In genomic region chr18:62683935-62684334, GRCh38 we compare ENCODE assay signal across 28 cellular contexts.
"Had no signal": no experiment of that assay in that cellular context is flagged by ENCODE, and none has a peak within 500 bp of the region (broad histone marks: within the 10 kb centered on the region; RNA-seq: fewer than 3 reads in every experiment).

No MANE protein-coding gene starts in this region.

- DNase-seq: activated CD4-positive, alpha-beta T cell treated with anti-CD3 and anti-CD28 coated beads for 4 hours; activated CD4-positive, alpha-beta T cell treated with anti-CD3 and anti-CD28 coated beads, Interleukin-2, amount 50 U/mL, for 4 hours; activated CD4-positive, CD25-positive, alpha-beta regulatory T cell; activated CD8-positive, alpha-beta memory T cell treated with anti-CD3 and anti-CD28 coated beads for 24 hours; activated CD8-positive, alpha-beta memory T cell treated with anti-CD3 and anti-CD28 coated beads, Interleukin-2, amount 50 U/mL, for 4 hours; activated effector memory CD4-positive, alpha-beta T cell treated with anti-CD3 and anti-CD28 coated beads, Interleukin-2, amount 50 U/mL, for 16 hours; activated naive CD4-positive, alpha-beta T cell treated with anti-CD3 and anti-CD28 coated beads for 36 hours; activated naive CD8-positive, alpha-beta T cell treated with anti-CD3 and anti-CD28 coated beads for 36 hours; activated T-cell treated with anti-CD3 and anti-CD28 coated beads, Interleukin-2, amount 50 U/mL, for 1 hour; adrenal gland; aorta; body of pancreas; dermis blood vessel endothelial cell; effector CD4-positive, alpha-beta T cell; foreskin melanocyte; heart right ventricle; left cardiac atrium; natural killer cell; posterior cingulate gyrus; right lobe of liver; stimulated activated CD4-positive, alpha-beta T cell treated with anti-CD3 and anti-CD28 coated beads, Interleukin-2, amount 100 ng/mL, for 48 hours; stimulated activated naive CD4-positive, alpha-beta T cell treated with Interleukin-2 at 50 U/mL for 16 hours; T-helper 2 cell; testis; transverse colon; uterus had no signal

- H3K4me3 Mint-ChIP-seq: activated naive CD4-positive, alpha-beta T cell treated with anti-CD3 and anti-CD28 coated beads for 36 hours; activated naive CD8-positive, alpha-beta T cell treated with anti-CD3 and anti-CD28 coated beads for 36 hours; activated T-helper 1 cell treated with anti-CD3 and anti-CD28 coated beads, Interleukin-12 subunit alpha, Interleukin-12 subunit beta, Interleukin-2, Interleukin-4 antibody, amounts not matched to agents 30 ng/mL and 10 ng/mL and 1 ng/mL, durations not matched to agents 14 hours and 24 hours and 36 hours; natural killer cell had no signal

- H3K9me3 ChIP-seq: adrenal gland, body of pancreas, right lobe of liver, testis, uterus had no signal

- H3K27ac Mint-ChIP-seq: activated naive CD4-positive, alpha-beta T cell treated with anti-CD3 and anti-CD28 coated beads for 36 hours; activated naive CD8-positive, alpha-beta T cell treated with anti-CD3 and anti-CD28 coated beads for 36 hours; activated T-helper 1 cell treated with anti-CD3 and anti-CD28 coated beads, Interleukin-12 subunit alpha, Interleukin-12 subunit beta, Interleukin-2, Interleukin-4 antibody, amounts not matched to agents 30 ng/mL and 10 ng/mL and 1 ng/mL, durations not matched to agents 14 hours and 24 hours and 36 hours; natural killer cell had no signal

- H3K36me3 ChIP-seq: adrenal gland, esophagus muscularis mucosa, heart right ventricle, right lobe of liver, transverse colon, uterus had no signal

- H3K27me3 ChIP-seq: adrenal gland, body of pancreas, esophagus muscularis mucosa, heart right ventricle, right lobe of liver, testis, transverse colon, uterus had no signal

- H3K27me3 Mint-ChIP-seq: activated naive CD8-positive, alpha-beta T cell treated with anti-CD3 and anti-CD28 coated beads for 36 hours had no signal

- H3K4me3 ChIP-seq: adrenal gland, body of pancreas, esophagus muscularis mucosa, heart right ventricle, right lobe of liver, testis, transverse colon, uterus had no signal

- ATAC-seq: body of pancreas, heart right ventricle, left cardiac atrium, natural killer cell, right lobe of liver had no signal

- H3K4me1 ChIP-seq: adrenal gland, body of pancreas, esophagus muscularis mucosa, heart right ventricle, right lobe of liver, testis, transverse colon, uterus had no signal

- H3K4me1 Mint-ChIP-seq: activated naive CD8-positive, alpha-beta T cell treated with anti-CD3 and anti-CD28 coated beads for 36 hours; natural killer cell had no signal

- H3K27ac ChIP-seq: adrenal gland, body of pancreas, esophagus muscularis mucosa, heart right ventricle, right lobe of liver, testis, transverse colon, uterus had no signal
